In the genomic region with DNA sequence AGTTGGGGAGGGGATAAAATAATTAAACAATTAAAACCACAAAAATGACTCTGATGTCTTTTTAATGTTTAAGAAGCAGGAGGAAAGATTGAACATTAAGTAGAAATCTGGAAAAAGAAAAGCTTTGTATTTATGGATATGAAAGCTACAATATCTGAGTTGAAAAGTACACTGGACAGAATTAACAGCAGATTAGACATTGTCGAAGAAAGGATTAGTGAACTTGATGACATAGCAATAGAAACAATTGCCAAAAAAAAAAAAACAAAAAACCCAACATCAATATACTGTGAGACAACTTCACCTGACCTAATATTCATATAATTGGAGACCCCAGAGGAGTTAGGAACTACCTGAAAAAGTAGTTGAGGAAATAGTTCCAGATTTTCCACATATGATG, we compare ENCODE assay signal across 36 cellular contexts.
"Had no signal": no experiment of that assay in that cellular context is flagged by ENCODE, and none has a peak within 500 bp of the region (broad histone marks: within the 10 kb centered on the region; RNA-seq: fewer than 3 reads in every experiment).

No MANE protein-coding gene starts in this region.

- H3K27ac ChIP-seq: adrenal gland, body of pancreas, brain microvascular endothelial cell, breast epithelium, VCaP had no signal

- H3K4me1 ChIP-seq: adrenal gland, breast epithelium had no signal

- H3K27me3 ChIP-seq: adrenal gland, body of pancreas, brain microvascular endothelial cell, breast epithelium had no signal

- DNase-seq: activated B cell treated with CpG ODN at 0.5 μM for 24 hours; activated CD4-positive, alpha-beta memory T cell treated with anti-CD3 and anti-CD28 coated beads for 36 hours; activated CD4-positive, alpha-beta T cell treated with anti-CD3 and anti-CD28 coated beads for 4 hours; activated CD4-positive, alpha-beta T cell treated with anti-CD3 and anti-CD28 coated beads, Interleukin-2, amount 10 ng/mL, durations not matched to agents 24 days and 14 days; activated CD4-positive, alpha-beta T cell treated with anti-CD3 and anti-CD28 coated beads, Interleukin-2, amount 50 U/mL, for 1 hour; activated CD4-positive, alpha-beta T cell treated with anti-CD3 and anti-CD28 coated beads, Interleukin-2, amount 50 U/mL, for 4 hours; activated CD4-positive, CD25-positive, alpha-beta regulatory T cell treated with anti-CD3 and anti-CD28 coated beads, Interleukin-2, amount 50 U/mL, for 72 hours; activated CD8-positive, alpha-beta memory T cell treated with anti-CD3 and anti-CD28 coated beads, Interleukin-2, amount 50 U/mL, for 4 hours; activated CD8-positive, alpha-beta T cell treated with anti-CD3 and anti-CD28 coated beads for 36 hours; activated effector memory CD4-positive, alpha-beta T cell treated with anti-CD3 and anti-CD28 coated beads, Interleukin-2, amount 50 U/mL, for 16 hours; activated gamma-delta T cell treated with Interleukin-2 at 50 U/mL for 16 hours; activated naive CD4-positive, alpha-beta T cell; activated naive CD4-positive, alpha-beta T cell treated with anti-CD3 and anti-CD28 coated beads for 36 hours; activated naive CD4-positive, alpha-beta T cell treated with anti-CD3 and anti-CD28 coated beads, Interleukin-2, amount 50 U/mL, for 16 hours; activated naive CD8-positive, alpha-beta T cell treated with anti-CD3 and anti-CD28 coated beads, Interleukin-2, amount 10 ng/mL, durations not matched to agents 7 days and 5 days; activated T-cell treated with anti-CD3 and anti-CD28 coated beads for 4 hours; activated T-cell treated with anti-CD3 and anti-CD28 coated beads, Interleukin-2, amount 50 U/mL, for 24 hours; activated T-cell treated with anti-CD3 and anti-CD28 coated beads, Interleukin-2, amount 50 U/mL, for 48 hours; adrenal gland; amniotic stem cell; aorta; body of pancreas; brain microvascular endothelial cell; central memory CD4-positive, alpha-beta T cell; T-helper 1 cell; T-helper 2 cell; T-helper 9 cell had no signal

- H3K36me3 ChIP-seq: adrenal gland, brain microvascular endothelial cell, breast epithelium had no signal

- H3K4me3 ChIP-seq: adrenal gland, body of pancreas, breast epithelium had no signal

- H3K9me3 ChIP-seq: adrenal gland, body of pancreas had no signal

- H3K27me3 Mint-ChIP-seq: activated B cell treated with CpG ODN at 0.5 μM for 24 hours; activated CD4-positive, alpha-beta memory T cell treated with anti-CD3 and anti-CD28 coated beads for 36 hours; activated CD4-positive, alpha-beta T cell treated with anti-CD3 and anti-CD28 coated beads, Interleukin-2, amount 10 ng/mL, durations not matched to agents 24 days and 14 days; activated CD8-positive, alpha-beta T cell treated with anti-CD3 and anti-CD28 coated beads for 36 hours; activated naive CD8-positive, alpha-beta T cell treated with anti-CD3 and anti-CD28 coated beads, Interleukin-2, amount 10 ng/mL, durations not matched to agents 7 days and 5 days; activated T-cell treated with anti-CD3 and anti-CD28 coated beads, Interleukin-2, amount 50 U/mL, for 24 hours; activated T-helper 17 cell treated with anti-CD3 and anti-CD28 coated beads, Interleukin-2, amount 50 U/mL, for 72 hours had no signal

- FAIRE-seq: astrocyte, TTC549 had no signal

- H3K4me3 Mint-ChIP-seq: activated B cell treated with CpG ODN at 0.5 μM for 24 hours; activated CD4-positive, alpha-beta memory T cell treated with anti-CD3 and anti-CD28 coated beads for 36 hours; activated CD4-positive, alpha-beta T cell treated with anti-CD3 and anti-CD28 coated beads, Interleukin-2, amount 10 ng/mL, durations not matched to agents 24 days and 14 days; activated CD8-positive, alpha-beta T cell treated with anti-CD3 and anti-CD28 coated beads for 36 hours; activated naive CD4-positive, alpha-beta T cell treated with anti-CD3 and anti-CD28 coated beads for 36 hours; activated naive CD8-positive, alpha-beta T cell treated with anti-CD3 and anti-CD28 coated beads, Interleukin-2, amount 10 ng/mL, durations not matched to agents 7 days and 5 days; activated T-cell treated with anti-CD3 and anti-CD28 coated beads, Interleukin-2, amount 50 U/mL, for 24 hours; activated T-helper 1 cell treated with anti-CD3 and anti-CD28 coated beads, Interleukin-12 subunit alpha, Interleukin-12 subunit beta, Interleukin-2, Interleukin-4 antibody, amounts not matched to agents 30 ng/mL and 10 ng/mL and 1 ng/mL, durations not matched to agents 14 hours and 24 hours and 36 hours; activated T-helper 17 cell treated with anti-CD3 and anti-CD28 coated beads, Interleukin-2, amount 50 U/mL, for 72 hours; T-helper 1 cell treated with Interleukin-12 subunit alpha and Interleukin-12 subunit beta and Interleukin-4 antibody, amounts not matched to agents 30 μg/mL and 1 μg/mL, for 36 hours; T-helper 2 cell treated with Interferon-gamma antibody and Interleukin-4, amounts not matched to agents 5 μg/mL and 100 μg/mL, for 36 hours had no signal

- H3K4me1 Mint-ChIP-seq: activated B cell treated with CpG ODN at 0.5 μM for 24 hours; activated CD4-positive, alpha-beta T cell treated with anti-CD3 and anti-CD28 coated beads, Interleukin-2, amount 10 ng/mL, durations not matched to agents 24 days and 14 days; activated naive CD8-positive, alpha-beta T cell treated with anti-CD3 and anti-CD28 coated beads, Interleukin-2, amount 10 ng/mL, durations not matched to agents 7 days and 5 days; activated T-helper 17 cell treated with anti-CD3 and anti-CD28 coated beads, Interleukin-2, amount 50 U/mL, for 72 hours had no signal

- ATAC-seq: activated CD8-positive, alpha-beta T cell treated with anti-CD3 and anti-CD28 coated beads for 36 hours; activated naive CD4-positive, alpha-beta T cell treated with anti-CD3 and anti-CD28 coated beads, Interleukin-2, amount 50 U/mL, for 72 hours; activated T-helper 17 cell treated with anti-CD3 and anti-CD28 coated beads, Interleukin-2, amount 50 U/mL, for 72 hours; body of pancreas had no signal

- H3K27ac Mint-ChIP-seq: activated B cell treated with CpG ODN at 0.5 μM for 24 hours; activated CD4-positive, alpha-beta memory T cell treated with anti-CD3 and anti-CD28 coated beads for 36 hours; activated CD4-positive, alpha-beta T cell treated with anti-CD3 and anti-CD28 coated beads, Interleukin-2, amount 10 ng/mL, durations not matched to agents 24 days and 14 days; activated CD8-positive, alpha-beta T cell treated with anti-CD3 and anti-CD28 coated beads for 36 hours; activated naive CD4-positive, alpha-beta T cell treated with anti-CD3 and anti-CD28 coated beads for 36 hours; activated naive CD4-positive, alpha-beta T cell treated with anti-CD3 and anti-CD28 coated beads, Interleukin-2, amount 50 U/mL, for 72 hours; activated naive CD8-positive, alpha-beta T cell treated with anti-CD3 and anti-CD28 coated beads, Interleukin-2, amount 10 ng/mL, durations not matched to agents 7 days and 5 days; activated T-cell treated with anti-CD3 and anti-CD28 coated beads, Interleukin-2, amount 50 U/mL, for 24 hours; activated T-helper 1 cell treated with anti-CD3 and anti-CD28 coated beads, Interleukin-12 subunit alpha, Interleukin-12 subunit beta, Interleukin-2, Interleukin-4 antibody, amounts not matched to agents 30 ng/mL and 10 ng/mL and 1 ng/mL, durations not matched to agents 14 hours and 24 hours and 36 hours; activated T-helper 17 cell treated with anti-CD3 and anti-CD28 coated beads, Interleukin-2, amount 50 U/mL, for 72 hours; T-helper 1 cell treated with Interleukin-12 subunit alpha and Interleukin-12 subunit beta and Interleukin-4 antibody, amounts not matched to agents 30 μg/mL and 1 μg/mL, for 36 hours; T-helper 2 cell treated with Interferon-gamma antibody and Interleukin-4, amounts not matched to agents 5 μg/mL and 100 μg/mL, for 36 hours had no signal
